1 cellular context compared by ENCODE assay signal in the genomic region with DNA sequence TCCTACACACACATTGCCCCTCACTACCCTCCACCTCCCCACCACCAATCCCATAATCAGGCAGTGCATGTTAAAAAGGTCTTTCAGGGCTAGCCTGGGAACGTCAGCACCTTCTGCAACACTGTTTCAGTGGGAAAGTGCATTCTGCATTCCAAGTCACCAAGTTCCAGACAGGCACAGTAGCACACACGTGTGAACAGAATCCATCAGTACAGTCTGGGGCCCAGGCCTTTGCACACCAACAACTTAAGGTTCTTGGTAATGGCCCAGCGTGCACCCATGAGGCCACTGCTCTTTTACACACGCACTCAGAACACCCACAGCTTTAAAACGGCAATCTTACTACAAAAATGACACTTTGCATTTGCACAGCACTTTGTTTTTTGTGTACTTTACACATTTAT.
TF ChIP-seq lines count a peak whose summit lies in the region.

No MANE protein-coding gene starts in this region.

TF ChIP-seq in K562, 482 proteins besides CTCF, POLR2A, EP300 and RAD21 (continued from another document):
- TF ChIP-seq, protein P1, sequence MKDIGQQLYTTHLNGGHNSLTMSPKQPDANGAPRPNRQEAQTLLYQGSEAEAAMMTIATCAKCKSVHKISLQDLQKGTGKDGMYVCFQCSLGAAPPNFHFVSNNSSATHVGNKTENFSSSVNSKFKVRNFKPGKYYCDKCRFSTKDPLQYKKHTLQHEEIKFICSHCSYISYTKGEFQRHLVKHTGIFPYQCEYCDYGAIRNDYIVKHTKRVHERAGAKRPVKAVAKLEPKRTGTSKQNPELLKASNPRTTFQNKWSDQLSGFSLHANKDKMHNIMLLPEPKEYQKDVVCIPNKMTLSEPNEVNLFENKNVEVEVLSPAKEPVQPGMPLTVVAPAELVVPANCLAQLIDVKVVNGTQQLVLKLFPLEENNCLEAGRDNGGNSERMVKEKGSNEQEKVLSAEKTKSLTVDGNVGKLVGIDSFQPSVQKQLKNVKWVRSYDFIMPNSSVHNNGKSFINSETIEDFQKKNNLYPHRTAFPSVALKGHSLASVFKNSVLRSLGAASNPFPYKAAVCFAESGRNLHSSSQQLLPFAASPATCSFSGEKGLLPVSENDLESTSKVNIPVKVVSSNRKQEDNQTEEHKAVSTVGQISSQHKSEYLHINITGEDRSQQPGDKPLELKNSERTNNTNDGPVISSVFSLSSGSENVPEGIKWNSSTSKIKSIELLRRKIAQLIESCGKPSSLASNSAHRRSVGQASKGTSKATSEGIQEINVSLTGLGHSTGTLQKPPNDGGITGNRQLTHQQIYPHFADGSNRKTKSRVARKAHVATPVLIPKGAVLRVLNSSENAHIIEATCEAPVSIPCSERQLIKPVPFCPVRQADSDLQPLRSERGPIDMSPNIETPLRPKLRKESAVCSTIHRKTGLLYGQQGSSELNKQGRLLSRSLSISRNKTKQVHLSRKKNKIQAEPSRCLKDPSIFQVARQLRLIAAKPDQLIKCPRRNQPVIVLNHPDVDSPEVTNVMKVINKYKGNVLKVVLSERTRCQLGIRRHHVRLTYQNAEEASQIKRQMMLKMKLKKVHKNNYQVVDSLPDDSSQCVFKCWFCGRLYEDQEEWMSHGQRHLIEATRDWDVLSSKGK (CRISPR knock-in tag; IDR thresholded peaks at IDR 0.05) = no peak
- peak; percentile 83 for TF ChIP-seq ZKSCAN3 (CRISPR knock-in tag; IDR thresholded peaks at IDR 0.05)
- TF ChIP-seq CHD1 (IDR thresholded peaks at IDR 0.05; ENCODE audit: low read length) = peak; percentile 38
